8 cellular contexts compared by ENCODE assay signal in the genomic region with DNA sequence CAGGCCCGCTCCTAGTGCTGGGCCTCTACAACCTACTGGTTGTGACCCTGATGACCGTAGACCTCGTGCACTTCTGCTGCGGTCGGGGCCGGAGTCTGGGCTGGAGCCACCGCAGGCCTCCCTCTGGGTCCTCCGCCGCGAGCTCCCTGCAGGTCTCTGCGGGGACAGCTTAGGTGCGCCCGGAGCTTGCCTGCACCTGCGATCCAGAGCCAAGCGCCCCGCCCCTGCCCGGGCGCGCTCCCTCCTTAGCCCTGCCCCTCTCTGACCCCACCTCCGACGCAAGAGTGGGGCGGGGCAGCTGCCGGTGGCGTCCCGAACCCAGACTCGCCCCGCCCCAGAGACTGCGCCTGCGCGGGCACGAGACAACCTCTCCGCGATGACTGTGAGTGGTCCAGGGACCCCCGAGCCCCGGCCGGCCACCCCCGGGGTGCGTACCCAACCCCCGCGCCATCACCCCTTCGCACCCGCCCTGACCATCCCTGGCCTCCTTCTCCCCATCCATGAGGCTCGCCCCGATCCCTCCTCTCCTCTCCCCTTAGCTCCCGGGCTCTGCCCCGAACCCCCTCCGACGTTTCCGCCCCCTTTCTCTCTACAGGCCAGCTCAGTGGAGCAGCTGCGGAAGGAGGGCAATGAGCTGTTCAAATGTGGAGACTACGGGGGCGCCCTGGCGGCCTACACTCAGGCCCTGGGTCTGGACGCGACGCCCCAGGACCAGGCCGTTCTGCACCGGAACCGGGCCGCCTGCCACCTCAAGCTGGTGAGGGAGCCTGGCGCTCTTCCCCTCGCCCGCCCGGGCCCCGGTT. TPM values are rescaled to one million over a fixed set of nuclear protein-coding genes. Genes with fewer than 3 reads are reported as not detected.
DNase-seq lines count a peak whose midpoint lies in the region; ATAC-seq and TF ChIP-seq lines count a peak whose summit lies in the region.

A gene with protein sequence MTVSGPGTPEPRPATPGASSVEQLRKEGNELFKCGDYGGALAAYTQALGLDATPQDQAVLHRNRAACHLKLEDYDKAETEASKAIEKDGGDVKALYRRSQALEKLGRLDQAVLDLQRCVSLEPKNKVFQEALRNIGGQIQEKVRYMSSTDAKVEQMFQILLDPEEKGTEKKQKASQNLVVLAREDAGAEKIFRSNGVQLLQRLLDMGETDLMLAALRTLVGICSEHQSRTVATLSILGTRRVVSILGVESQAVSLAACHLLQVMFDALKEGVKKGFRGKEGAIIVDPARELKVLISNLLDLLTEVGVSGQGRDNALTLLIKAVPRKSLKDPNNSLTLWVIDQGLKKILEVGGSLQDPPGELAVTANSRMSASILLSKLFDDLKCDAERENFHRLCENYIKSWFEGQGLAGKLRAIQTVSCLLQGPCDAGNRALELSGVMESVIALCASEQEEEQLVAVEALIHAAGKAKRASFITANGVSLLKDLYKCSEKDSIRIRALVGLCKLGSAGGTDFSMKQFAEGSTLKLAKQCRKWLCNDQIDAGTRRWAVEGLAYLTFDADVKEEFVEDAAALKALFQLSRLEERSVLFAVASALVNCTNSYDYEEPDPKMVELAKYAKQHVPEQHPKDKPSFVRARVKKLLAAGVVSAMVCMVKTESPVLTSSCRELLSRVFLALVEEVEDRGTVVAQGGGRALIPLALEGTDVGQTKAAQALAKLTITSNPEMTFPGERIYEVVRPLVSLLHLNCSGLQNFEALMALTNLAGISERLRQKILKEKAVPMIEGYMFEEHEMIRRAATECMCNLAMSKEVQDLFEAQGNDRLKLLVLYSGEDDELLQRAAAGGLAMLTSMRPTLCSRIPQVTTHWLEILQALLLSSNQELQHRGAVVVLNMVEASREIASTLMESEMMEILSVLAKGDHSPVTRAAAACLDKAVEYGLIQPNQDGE (plus strand): TSS at position 337 of the 803 bp plus-strand sequence. CDS start 40 bp downstream, at position 377.

- no peaks in the 10 kb centered on the region for H3K27me3 Mint-ChIP-seq in chondrocyte (ENCODE audit: low read depth)

- TF ChIP-seq CTCF in chondrocyte (IDR thresholded peaks at IDR 0.05) = no peak

- ATAC-seq in HG03378 (IDR thresholded peaks at IDR 0.05; ENCODE audit: unreplicated experiment) = peak; percentile 38

- H3K36me3 Mint-ChIP-seq in chondrocyte (ENCODE audit: low read depth) = peaks cover 8% of the 10 kb centered on the region

- no peaks in the 10 kb centered on the region for H3K9me3 Mint-ChIP-seq in chondrocyte (ENCODE audit: low read depth)

- H3K4me1 Mint-ChIP-seq in chondrocyte (ENCODE audit: low read depth) = peaks cover 32% of the 10 kb centered on the region

- peak; percentile 98 for DNase-seq in AG20443 (ENCODE audit: low spot score)
- DNase-seq in NCI-H460 (ENCODE audit: extremely low read depth, low read depth) = peak; percentile 82
- peak; percentile 95 to 97 for DNase-seq in activated CD4-positive, alpha-beta T cell treated with anti-CD3 and anti-CD28 coated beads for 24 hours (ENCODE audit: low read depth in 2 of 2)
- DNase-seq in chondrocyte (ENCODE audit: low spot score) = no peak
- peak; percentile 94 for DNase-seq in kidney tubule cell (ENCODE audit: low spot score)
- peak; percentile 91 to 95 (median 94) for DNase-seq in stimulated activated CD4-positive, alpha-beta T cell treated with anti-CD3 and anti-CD28 coated beads, Interleukin-1b, Interleukin-23, amount 100 ng/mL, for 24 hours (ENCODE audit: low read depth in 4 of 4, low spot score in 1 of 4)

- peak within 1 kb of the TSS; percentile 86 for H3K27ac Mint-ChIP-seq in chondrocyte (ENCODE audit: unreplicated experiment)

- H3K4me3 Mint-ChIP-seq in chondrocyte (ENCODE audit: unreplicated experiment) = peak within 1 kb of the TSS; percentile 83

- TF ChIP-seq POLR2A in GM19099 (IDR thresholded peaks at IDR 0.05; ENCODE audit: extremely low read depth, insufficient read length, low read depth) = peak; percentile 55

RNA-seq across cellular contexts. Expression of the gene that starts here (rescaled TPM):
- total RNA-seq in NCI-H460 (2014; rRNA removed; shearing (Covaris generic)) = 30.3 and 31.5 TPM in 2 replicates
- 55.7 and 62.0 TPM in 2 replicates for polyA plus RNA-seq in NCI-H460 (2014; cell fraction: nucleus; rRNA removed)
- total RNA-seq in chondrocyte = 70.9 to 85.7 TPM (median 73.2 TPM) in 3 replicates
